ENCODE assay signal across 1 cellular context in genomic region chr3:9786825-9787654, GRCh38.
TF ChIP-seq lines count a peak whose summit lies in the region.

No MANE protein-coding gene starts in this region.

TF ChIP-seq in K562, 482 proteins besides CTCF, POLR2A, EP300 and RAD21:
- TF ChIP-seq TCF7 (IDR thresholded peaks at IDR 0.05; ENCODE audit: borderline replicate concordance), result no peak
- no peak for TF ChIP-seq TRIM28 (IDR thresholded peaks at IDR 0.05)
- TF ChIP-seq ZNF766 (CRISPR knock-in tag; conservative IDR thresholded peaks at IDR 0.05), result 0 out of 2 replicates have a peak, but pooled peaks have one; percentile 11
- peak; percentile 62; the same call in 1 of the 2 replicates for TF ChIP-seq HNRNPL (IDR thresholded peaks at IDR 0.05; ENCODE audit: low read depth, low read length)
- 0 out of 2 replicates have a peak, but pooled peaks have one; percentile 35 for TF ChIP-seq ZKSCAN1 (IDR thresholded peaks at IDR 0.05; ENCODE audit: low read depth, low read length)
- 0 out of 2 replicates have a peak, but pooled peaks have one; percentile 18 for TF ChIP-seq SMAD4 (CRISPR knock-in tag; conservative IDR thresholded peaks at IDR 0.05)
- peak; percentile 30; the same call in 1 of the 2 replicates for TF ChIP-seq EHMT2 (IDR thresholded peaks at IDR 0.05)
- no peak for TF ChIP-seq BRF1 (IDR thresholded peaks at IDR 0.05; ENCODE audit: borderline replicate concordance, extremely low read depth, insufficient read length)
- peak; percentile 45; the same call in 1 of the 2 replicates for TF ChIP-seq ZNF24 (IDR thresholded peaks at IDR 0.05)
- no peak for TF ChIP-seq ASH1L (IDR thresholded peaks at IDR 0.05; ENCODE audit: borderline replicate concordance, low read depth, partially characterized antibody)
- peak; percentile 62 for TF ChIP-seq POLR2AphosphoS2 (IDR thresholded peaks at IDR 0.05; ENCODE audit: low read length)
- TF ChIP-seq POLR2G (IDR thresholded peaks at IDR 0.05; ENCODE audit: low read depth, low read length), result peak; percentile 52; the same call in 1 of the 2 replicates
- no peak for TF ChIP-seq MAFG (tag; conservative IDR thresholded peaks at IDR 0.05)
- TF ChIP-seq CTCFL (IDR thresholded peaks at IDR 0.05; ENCODE audit: borderline replicate concordance, insufficient read depth, low read depth, low read length, poor library complexity, severe bottlenecking), result peak; percentile 76
- peak in 2 of 3 experiments; percentile 63 to 80 for TF ChIP-seq YY1 (IDR thresholded peaks at IDR 0.05; ENCODE audit: borderline replicate concordance in 1 of 3, control insufficient read depth in 1 of 3, extremely low read depth in 1 of 3, insufficient read depth in 3 of 3, insufficient read length in 1 of 3, insufficient replicate concordance in 2 of 3, low read depth in 1 of 3, low read length in 2 of 3)
- TF ChIP-seq KDM1A (IDR thresholded peaks at IDR 0.05), result no peak
- TF ChIP-seq HMG20A (CRISPR knock-in tag; conservative IDR thresholded peaks at IDR 0.05), result no peak
- peak; percentile 62 for TF ChIP-seq ZNF592 (IDR thresholded peaks at IDR 0.05)
- TF ChIP-seq ELF2 (CRISPR knock-in tag; IDR thresholded peaks at IDR 0.05), result peak; percentile 26; the same call in 1 of the 2 replicates
- TF ChIP-seq GTF2A2 (tag; IDR thresholded peaks at IDR 0.05), result no peak
- TF ChIP-seq FOXA3 (CRISPR knock-in tag; conservative IDR thresholded peaks at IDR 0.05 in 1 of 2, IDR thresholded peaks at IDR 0.05 in 1 of 2), result peak; percentile 41 to 91; a peak in 3 of 4 replicates
- TF ChIP-seq NR4A1 (CRISPR knock-in tag; IDR thresholded peaks at IDR 0.05), result no peak
- TF ChIP-seq NR4A1 (tag; IDR thresholded peaks at IDR 0.05), result no peak; the same call in 1 of the 2 replicates
- TF ChIP-seq CREB5 (CRISPR knock-in tag; IDR thresholded peaks at IDR 0.05), result no peak
- no peak for TF ChIP-seq ZBTB33 (CRISPR knock-in tag; IDR thresholded peaks at IDR 0.05)
- peak; percentile 71 to 73 for TF ChIP-seq FOXK2 (conservative IDR thresholded peaks at IDR 0.05 in 1 of 2, IDR thresholded peaks at IDR 0.05 in 1 of 2; ENCODE audit: low read depth in 2 of 2)
- TF ChIP-seq VEZF1 (CRISPR knock-in tag; IDR thresholded peaks at IDR 0.05), result 0 out of 2 replicates have a peak, but pooled peaks have one; percentile 6
- TF ChIP-seq ZNF764 (CRISPR knock-in tag; IDR thresholded peaks at IDR 0.05; ENCODE audit: low read depth), result peak; percentile 96
- no peak for TF ChIP-seq EGR1 (conservative IDR thresholded peaks at IDR 0.05)
- TF ChIP-seq RNF219 (CRISPR knock-in tag; IDR thresholded peaks at IDR 0.05), result no peak
- TF ChIP-seq HSF4 (CRISPR knock-in tag; IDR thresholded peaks at IDR 0.05; ENCODE audit: borderline replicate concordance), result 0 out of 2 replicates have a peak, but pooled peaks have one; percentile 34
- no peak for TF ChIP-seq XRCC3 (IDR thresholded peaks at IDR 0.05)
- no peak for TF ChIP-seq HMGXB4 (CRISPR knock-in tag; IDR thresholded peaks at IDR 0.05)
- 0 out of 2 replicates have a peak, but pooled peaks have one; percentile 44 for TF ChIP-seq ZNF347 (CRISPR knock-in tag; IDR thresholded peaks at IDR 0.05; ENCODE audit: low read depth)
- 0 out of 2 replicates have a peak, but pooled peaks have one; percentile 33 for TF ChIP-seq DMBX1 (CRISPR knock-in tag; IDR thresholded peaks at IDR 0.05; ENCODE audit: borderline replicate concordance)
- 0 out of 2 replicates have a peak, but pooled peaks have one; percentile 40 for TF ChIP-seq CREB3 (tag; conservative IDR thresholded peaks at IDR 0.05; ENCODE audit: low read depth)
- TF ChIP-seq ILF3 (IDR thresholded peaks at IDR 0.05; ENCODE audit: borderline replicate concordance), result no peak
- TF ChIP-seq SRSF1 (IDR thresholded peaks at IDR 0.05; ENCODE audit: low read depth, low read length), result no peak
